In genomic region chr3:10249833-10250232, GRCh38 we compare ENCODE assay signal across 9 cellular contexts. TPM values are rescaled to one million over a fixed set of nuclear protein-coding genes. Genes with fewer than 3 reads are reported as not detected.
DNase-seq lines count a peak whose midpoint lies in the region; ATAC-seq and TF ChIP-seq lines count a peak whose summit lies in the region.
"Had no signal": no experiment of that assay in that cellular context is flagged by ENCODE, and none has a peak within 500 bp of the region (broad histone marks: within the 10 kb centered on the region; RNA-seq: fewer than 3 reads in every experiment).

No MANE protein-coding gene starts in this region.

- H3K4me3 ChIP-seq in left lung = peak overlapping the region; percentile 64 to 90
- peak overlapping the region; percentile 88 for H3K4me3 ChIP-seq in thoracic aorta

- DNase-seq in activated CD4-positive, alpha-beta T cell treated with anti-CD3 and anti-CD28 coated beads, Interleukin-2, amount 10 ng/mL, durations not matched to agents 24 days and 14 days = no peak
- no peak for DNase-seq in activated CD4-positive, alpha-beta T cell treated with anti-CD3 and anti-CD28 coated beads, Interleukin-2, amount 50 U/mL, for 48 hours
- no peak for DNase-seq in activated naive CD8-positive, alpha-beta T cell treated with anti-CD3 and anti-CD28 coated beads, Interleukin-2, amount 10 ng/mL, durations not matched to agents 7 days and 5 days
- DNase-seq in left lung (no peak), thoracic aorta (ENCODE audit: low spot score) (no peak), LoVo (ENCODE audit: low spot score) (no peak), mesenteric fat pad (ENCODE audit: low spot score) (no peak), posterior vena cava (ENCODE audit: low spot score) (no peak)
- DNase-seq: amniotic stem cell had no signal

- intact Hi-C loops in activated CD4-positive, alpha-beta T cell treated with anti-CD3 and anti-CD28 coated beads, Interleukin-2, amount 10 ng/mL, durations not matched to agents 24 days and 14 days (cut with micrococcal nuclease) = loop anchor here (1.0 to 10.0 kb wide), 10 partner anchors 8 to 853 kb away; partner anchors contain the start of genes BRK1, CRELD1, IRAK2 and JAGN1
- intact Hi-C loops in left lung (cut with DNase I) (no loop called here), posterior vena cava (cut with DNase I) (no loop called here)

- H3K36me3 ChIP-seq in left lung (peaks cover 0 to 42% of the 10 kb centered on the region in 2 donors), thoracic aorta (peaks cover 10% of the 10 kb centered on the region)

- TF ChIP-seq CTCF in left lung (IDR thresholded peaks at IDR 0.05) (no peak), thoracic aorta (IDR thresholded peaks at IDR 0.05) (no peak)

- H3K4me3 Mint-ChIP-seq in activated CD4-positive, alpha-beta T cell treated with anti-CD3 and anti-CD28 coated beads, Interleukin-2, amount 10 ng/mL, durations not matched to agents 24 days and 14 days = peak overlapping the region; percentile 92
- peak overlapping the region; percentile 95 for H3K4me3 Mint-ChIP-seq in activated naive CD8-positive, alpha-beta T cell treated with anti-CD3 and anti-CD28 coated beads, Interleukin-2, amount 10 ng/mL, durations not matched to agents 7 days and 5 days

- POLR2A ChIA-PET in activated naive CD8-positive, alpha-beta T cell treated with anti-CD3 and anti-CD28 coated beads, Interleukin-2, amount 10 ng/mL, durations not matched to agents 7 days and 5 days (lab: Charles Lee) = interaction anchor here (0.7 kb wide), 1 partner anchor 692 kb away, joined by 3 read pairs; no protein-coding TSS in a partner anchor

- peaks cover 13% of the 10 kb centered on the region for H3K9me3 Mint-ChIP-seq in activated CD4-positive, alpha-beta T cell treated with anti-CD3 and anti-CD28 coated beads, Interleukin-2, amount 10 ng/mL, durations not matched to agents 24 days and 14 days
- H3K9me3 Mint-ChIP-seq in activated naive CD8-positive, alpha-beta T cell treated with anti-CD3 and anti-CD28 coated beads, Interleukin-2, amount 10 ng/mL, durations not matched to agents 7 days and 5 days = peaks cover 12% of the 10 kb centered on the region

- H3K27me3 Mint-ChIP-seq in activated CD4-positive, alpha-beta T cell treated with anti-CD3 and anti-CD28 coated beads, Interleukin-2, amount 10 ng/mL, durations not matched to agents 24 days and 14 days = no peaks in the 10 kb centered on the region
- H3K27me3 Mint-ChIP-seq in activated naive CD8-positive, alpha-beta T cell treated with anti-CD3 and anti-CD28 coated beads, Interleukin-2, amount 10 ng/mL, durations not matched to agents 7 days and 5 days = no peaks in the 10 kb centered on the region

- ATAC-seq in activated naive CD8-positive, alpha-beta T cell treated with anti-CD3 and anti-CD28 coated beads, Interleukin-2, amount 10 ng/mL, durations not matched to agents 7 days and 5 days (ENCODE audit: low read depth) = no peak
- no peak for ATAC-seq in left lung
- no peak for ATAC-seq in thoracic aorta (ENCODE audit: insufficient number of reproducible peaks, low FRiP score, low read depth)

- peak overlapping the region; percentile 98 for H3K27ac Mint-ChIP-seq in activated CD4-positive, alpha-beta T cell treated with anti-CD3 and anti-CD28 coated beads, Interleukin-2, amount 10 ng/mL, durations not matched to agents 24 days and 14 days
- peak overlapping the region; percentile 92 for H3K27ac Mint-ChIP-seq in activated naive CD8-positive, alpha-beta T cell treated with anti-CD3 and anti-CD28 coated beads, Interleukin-2, amount 10 ng/mL, durations not matched to agents 7 days and 5 days

- no peaks in the 10 kb centered on the region for H3K27me3 ChIP-seq in left lung
- H3K27me3 ChIP-seq in thoracic aorta (replicated peaks; ENCODE audit: insufficient read depth) = no peaks in the 10 kb centered on the region

- H3K9me3 ChIP-seq in left lung = peaks cover 0 to 15% of the 10 kb centered on the region in 2 donors
- no peaks in the 10 kb centered on the region for H3K9me3 ChIP-seq in thoracic aorta

- peaks cover 77% of the 10 kb centered on the region for H3K36me3 Mint-ChIP-seq in activated CD4-positive, alpha-beta T cell treated with anti-CD3 and anti-CD28 coated beads, Interleukin-2, amount 10 ng/mL, durations not matched to agents 24 days and 14 days (ENCODE audit: low read depth)
- H3K36me3 Mint-ChIP-seq in activated naive CD8-positive, alpha-beta T cell treated with anti-CD3 and anti-CD28 coated beads, Interleukin-2, amount 10 ng/mL, durations not matched to agents 7 days and 5 days = peaks cover 58% of the 10 kb centered on the region

- H3K4me1 ChIP-seq in left lung (peaks cover 7 to 63% of the 10 kb centered on the region in 2 donors), thoracic aorta (ENCODE audit: control insufficient read depth in 1 of 2, low read depth in 2 of 2) (peaks cover 16 to 42% of the 10 kb centered on the region in 2 donors)

- H3K27ac ChIP-seq in left lung (no peak overlapping the region), thoracic aorta (peak overlapping the region in 1 of 2 donors; percentile 88)

- H3K4me1 Mint-ChIP-seq in activated CD4-positive, alpha-beta T cell treated with anti-CD3 and anti-CD28 coated beads, Interleukin-2, amount 10 ng/mL, durations not matched to agents 24 days and 14 days = peaks cover 49% of the 10 kb centered on the region
- H3K4me1 Mint-ChIP-seq in activated naive CD8-positive, alpha-beta T cell treated with anti-CD3 and anti-CD28 coated beads, Interleukin-2, amount 10 ng/mL, durations not matched to agents 7 days and 5 days = peaks cover 45% of the 10 kb centered on the region

RNA-seq across cellular contexts. Expression of gene TATDN2, which starts 1.6 kb away (rescaled TPM):
- total RNA-seq in activated CD4-positive, alpha-beta T cell treated with anti-CD3 and anti-CD28 coated beads, Interleukin-2, amount 10 ng/mL, durations not matched to agents 24 days and 14 days = 70.9 and 74.4 TPM in 2 replicates
- 10 to 100 TPM; 55.4 to 67.4 TPM for total RNA-seq in activated naive CD8-positive, alpha-beta T cell treated with anti-CD3 and anti-CD28 coated beads, Interleukin-2, amount 10 ng/mL, durations not matched to agents 7 days and 5 days
- total RNA-seq in left lung = 10 to 100 TPM; 29.1 to 35.2 TPM
- 10 to 100 TPM; 29.5 to 38.7 TPM for total RNA-seq in thoracic aorta
- 34.7 TPM for total RNA-seq in mesenteric fat pad
- total RNA-seq in posterior vena cava = 10 to 100 TPM; 22.2 to 25.3 TPM

RNA-seq across cellular contexts. Expression of gene GHRL, which starts 42.9 kb away (rescaled TPM):
- 0.43 and 1.3 TPM in 2 replicates for total RNA-seq in activated CD4-positive, alpha-beta T cell treated with anti-CD3 and anti-CD28 coated beads, Interleukin-2, amount 10 ng/mL, durations not matched to agents 24 days and 14 days
- under 1 TPM; 0.53 to 0.94 TPM for total RNA-seq in activated naive CD8-positive, alpha-beta T cell treated with anti-CD3 and anti-CD28 coated beads, Interleukin-2, amount 10 ng/mL, durations not matched to agents 7 days and 5 days
- 1 to 10 TPM in 1 of 2 donors, under 1 TPM in 1; 0.17 to 3.0 TPM for total RNA-seq in left lung
- total RNA-seq in thoracic aorta = 1 to 10 TPM in 1 of 2 donors, under 1 TPM in 1; 0.54 to 3.0 TPM
- total RNA-seq in mesenteric fat pad = 2.1 TPM
- total RNA-seq in posterior vena cava = 1 to 10 TPM; 1.0 to 1.2 TPM
